12 cellular contexts compared by ENCODE assay signal in genomic region chr9:626591-626990, GRCh38.
A peak's percentile ranks its signal among the peaks of the same experiment; 100 is the strongest.
DNase-seq lines count a peak whose midpoint lies in the region; ATAC-seq and TF ChIP-seq lines count a peak whose summit lies in the region.
"Had no signal": no experiment of that assay in that cellular context is flagged by ENCODE, and none has a peak within 500 bp of the region (broad histone marks: within the 10 kb centered on the region; RNA-seq: fewer than 3 reads in every experiment).

No MANE protein-coding gene starts in this region.

- H3K4me1 ChIP-seq in KMS-11 (ENCODE audit: low read depth, poor library complexity, severe bottlenecking) (peaks cover 92% of the 10 kb centered on the region), cardiac muscle cell (ENCODE audit: low read depth) (peaks cover 33% of the 10 kb centered on the region), vagina (peaks cover 41% of the 10 kb centered on the region)

- no peaks in the 10 kb centered on the region for H3K79me2 ChIP-seq in KMS-11 (ENCODE audit: insufficient read depth, low read depth)

- no peaks in the 10 kb centered on the region for H3K27me3 ChIP-seq in KMS-11 (ENCODE audit: insufficient read depth, low read depth)
- no peaks in the 10 kb centered on the region for H3K27me3 ChIP-seq in cardiac muscle cell
- H3K27me3 ChIP-seq in vagina: no peaks in the 10 kb centered on the region
- H3K27me3 ChIP-seq: upper lobe of right lung had no signal

- no peaks in the 10 kb centered on the region for H4K20me1 ChIP-seq in KMS-11 (ENCODE audit: insufficient read depth)

- H3K4me3 Mint-ChIP-seq in activated T-cell treated with anti-CD3 and anti-CD28 coated beads, Interleukin-2, amount 50 U/mL, for 72 hours: no peak overlapping the region
- H3K4me3 Mint-ChIP-seq in activated T-cell treated with anti-CD3 and anti-CD28 coated beads, Interleukin-2, amount 50 U/mL, for 4 hours: no peak overlapping the region
- H3K4me3 Mint-ChIP-seq in activated CD4-positive, alpha-beta T cell treated with anti-CD3 and anti-CD28 coated beads, Interleukin-2, amount 10 ng/mL, durations not matched to agents 7 days and 5 days: no peak overlapping the region

- intact Hi-C loops in vagina (cut with DNase I): loop anchor here (10.0 kb wide), 1 partner anchor 68 kb away; no protein-coding TSS in a partner anchor

- POLR2A ChIA-PET in activated CD4-positive, alpha-beta T cell treated with anti-CD3 and anti-CD28 coated beads, Interleukin-2, amount 10 ng/mL, durations not matched to agents 7 days and 5 days (lab: Charles Lee): no interaction called here

- H3K4me2 ChIP-seq in KMS-11: peak overlapping the region; percentile 95

- H3K36me3 Mint-ChIP-seq in activated T-cell treated with anti-CD3 and anti-CD28 coated beads, Interleukin-2, amount 50 U/mL, for 72 hours (ENCODE audit: insufficient read depth in 2 of 2): no peaks in the 10 kb centered on the region
- H3K36me3 Mint-ChIP-seq in activated T-cell treated with anti-CD3 and anti-CD28 coated beads, Interleukin-2, amount 50 U/mL, for 4 hours (ENCODE audit: insufficient read depth): peaks cover 3% of the 10 kb centered on the region
- no peaks in the 10 kb centered on the region for H3K36me3 Mint-ChIP-seq in activated CD4-positive, alpha-beta T cell treated with anti-CD3 and anti-CD28 coated beads, Interleukin-2, amount 10 ng/mL, durations not matched to agents 7 days and 5 days (ENCODE audit: low read depth)

- TF ChIP-seq CTCF in KMS-11 (conservative IDR thresholded peaks at IDR 0.05; ENCODE audit: low read depth, low read length) (no peak), cardiac muscle cell (IDR thresholded peaks at IDR 0.05; ENCODE audit: low read depth, low read length) (no peak), vagina (IDR thresholded peaks at IDR 0.05) (peak in 1 of 3 experiments; percentile 7)

- DNase-seq in activated T-cell treated with anti-CD3 and anti-CD28 coated beads, Interleukin-2, amount 50 U/mL, for 72 hours: no peak
- no peak for DNase-seq in activated T-cell treated with anti-CD3 and anti-CD28 coated beads, Interleukin-2, amount 50 U/mL, for 4 hours
- DNase-seq in cardiac muscle cell (ENCODE audit: low read depth in 1 of 2, low spot score in 1 of 2) (no peak), vagina (ENCODE audit: extremely low spot score in 2 of 2) (no peak), DMS79 (lab: John Stamatoyannopoulos, UW) (no peak)
- DNase-seq in activated CD4-positive, alpha-beta T cell treated with anti-CD3 and anti-CD28 coated beads, Interleukin-2, amount 10 ng/mL, durations not matched to agents 7 days and 5 days: no peak
- DNase-seq in activated CD8-positive, alpha-beta memory T cell treated with anti-CD3 and anti-CD28 coated beads, Interleukin-2, amount 50 U/mL, for 48 hours: no peak
- DNase-seq: NCI-H2029; stimulated activated CD4-positive, alpha-beta T cell treated with anti-CD3 and anti-CD28 coated beads, Interleukin-1b, Interleukin-23, amount 100 ng/mL, for 48 hours; upper lobe of right lung had no signal

- H3K27me3 Mint-ChIP-seq in activated T-cell treated with anti-CD3 and anti-CD28 coated beads, Interleukin-2, amount 50 U/mL, for 72 hours (ENCODE audit: low read depth): no peaks in the 10 kb centered on the region
- H3K27me3 Mint-ChIP-seq in activated T-cell treated with anti-CD3 and anti-CD28 coated beads, Interleukin-2, amount 50 U/mL, for 4 hours (ENCODE audit: low read depth): peaks cover 4% of the 10 kb centered on the region
- H3K27me3 Mint-ChIP-seq in activated CD4-positive, alpha-beta T cell treated with anti-CD3 and anti-CD28 coated beads, Interleukin-2, amount 10 ng/mL, durations not matched to agents 7 days and 5 days: peaks cover 8% of the 10 kb centered on the region

- peak overlapping the region; percentile 57; the same call in 1 of the 2 replicates for H2AFZ ChIP-seq in KMS-11 (ENCODE audit: low read depth)

- peak overlapping the region; percentile 96 for H3K27ac ChIP-seq in KMS-11
- peak overlapping the region; percentile 74 for H3K27ac ChIP-seq in cardiac muscle cell
- peak overlapping the region; percentile 62 for H3K27ac ChIP-seq in vagina

- H3K36me3 ChIP-seq in KMS-11 (ENCODE audit: insufficient read depth) (no peaks in the 10 kb centered on the region), cardiac muscle cell (no peaks in the 10 kb centered on the region), vagina (no peaks in the 10 kb centered on the region)
- H3K36me3 ChIP-seq: upper lobe of right lung had no signal

- H3K4me1 Mint-ChIP-seq in activated T-cell treated with anti-CD3 and anti-CD28 coated beads, Interleukin-2, amount 50 U/mL, for 72 hours (ENCODE audit: low read depth): peaks cover 20% of the 10 kb centered on the region
- H3K4me1 Mint-ChIP-seq in activated T-cell treated with anti-CD3 and anti-CD28 coated beads, Interleukin-2, amount 50 U/mL, for 4 hours (ENCODE audit: low read depth): peaks cover 31% of the 10 kb centered on the region
- H3K4me1 Mint-ChIP-seq in activated CD4-positive, alpha-beta T cell treated with anti-CD3 and anti-CD28 coated beads, Interleukin-2, amount 10 ng/mL, durations not matched to agents 7 days and 5 days: peaks cover 18% of the 10 kb centered on the region

- ATAC-seq in activated T-cell treated with anti-CD3 and anti-CD28 coated beads, Interleukin-2, amount 50 U/mL, for 72 hours (replicated peaks in 1 of 2): no peak
- ATAC-seq in activated T-cell treated with anti-CD3 and anti-CD28 coated beads, Interleukin-2, amount 50 U/mL, for 4 hours: no peak
- ATAC-seq: upper lobe of right lung had no signal

- H3K9me3 Mint-ChIP-seq in activated T-cell treated with anti-CD3 and anti-CD28 coated beads, Interleukin-2, amount 50 U/mL, for 72 hours: no peaks in the 10 kb centered on the region
- no peaks in the 10 kb centered on the region for H3K9me3 Mint-ChIP-seq in activated T-cell treated with anti-CD3 and anti-CD28 coated beads, Interleukin-2, amount 50 U/mL, for 4 hours
- no peaks in the 10 kb centered on the region for H3K9me3 Mint-ChIP-seq in activated CD4-positive, alpha-beta T cell treated with anti-CD3 and anti-CD28 coated beads, Interleukin-2, amount 10 ng/mL, durations not matched to agents 7 days and 5 days

- H3K9ac ChIP-seq in KMS-11: peak overlapping the region; percentile 71; the same call in 1 of the 2 replicates

- H3K27ac Mint-ChIP-seq in activated T-cell treated with anti-CD3 and anti-CD28 coated beads, Interleukin-2, amount 50 U/mL, for 72 hours: peak overlapping the region; percentile 36
- no peak overlapping the region for H3K27ac Mint-ChIP-seq in activated CD4-positive, alpha-beta T cell treated with anti-CD3 and anti-CD28 coated beads, Interleukin-2, amount 10 ng/mL, durations not matched to agents 7 days and 5 days

- H3K4me3 ChIP-seq in KMS-11 (IDR thresholded peaks at IDR 0.05; ENCODE audit: insufficient read depth, low read depth, low read length) (no peak overlapping the region), cardiac muscle cell (no peak overlapping the region), vagina (peak overlapping the region in 1 of 2 donors; percentile 20)
- H3K4me3 ChIP-seq: SK-N-MC, upper lobe of right lung had no signal

- CTCF ChIA-PET in activated CD4-positive, alpha-beta T cell treated with anti-CD3 and anti-CD28 coated beads, Interleukin-2, amount 10 ng/mL, durations not matched to agents 7 days and 5 days (lab: Charles Lee): interaction anchor here (0.6 to 2.9 kb wide), 4 partner anchors 14 to 152 kb away, joined by 3 to 8 read pairs (median 4); no protein-coding TSS in a partner anchor

- no peak for TF ChIP-seq POLR2A in vagina (IDR thresholded peaks at IDR 0.05)

- H3K9me3 ChIP-seq in cardiac muscle cell (ENCODE audit: low read depth) (no peaks in the 10 kb centered on the region), vagina (no peaks in the 10 kb centered on the region)
- H3K9me3 ChIP-seq: upper lobe of right lung had no signal
